ENCODE assay signal across 8 cellular contexts in genomic region chr6:153129873-153130514, GRCh38. TPM values are rescaled to one million over a fixed set of nuclear protein-coding genes. Genes with fewer than 3 reads are reported as not detected.
DNase-seq lines count a peak whose midpoint lies in the region; ATAC-seq and TF ChIP-seq lines count a peak whose summit lies in the region.

No MANE protein-coding gene starts in this region.

- no peak overlapping the region for H3K27ac Mint-ChIP-seq in activated CD4-positive, alpha-beta memory T cell treated with anti-CD3 and anti-CD28 coated beads, Interleukin-2, amount 10 ng/mL, durations not matched to agents 7 days and 5 days

- ATAC-seq in GM19395 (IDR thresholded peaks at IDR 0.05; ENCODE audit: unreplicated experiment): peak; percentile 30
- ATAC-seq in heart left ventricle: peak in 2 of 4 donors; percentile 35 to 40
- ATAC-seq in HG03025 (IDR thresholded peaks at IDR 0.05; ENCODE audit: low FRiP score, unreplicated experiment): no peak
- no peak for ATAC-seq in HG03520 (IDR thresholded peaks at IDR 0.05; ENCODE audit: unreplicated experiment)

- TF ChIP-seq POLR2A in heart left ventricle (IDR thresholded peaks at IDR 0.05): no peak
- TF ChIP-seq POLR2A in prostate gland (IDR thresholded peaks at IDR 0.05): no peak

- H3K27me3 Mint-ChIP-seq in activated CD4-positive, alpha-beta memory T cell treated with anti-CD3 and anti-CD28 coated beads, Interleukin-2, amount 10 ng/mL, durations not matched to agents 7 days and 5 days: peaks cover 43% of the 10 kb centered on the region

- peaks cover 10% of the 10 kb centered on the region for H3K4me1 Mint-ChIP-seq in activated CD4-positive, alpha-beta memory T cell treated with anti-CD3 and anti-CD28 coated beads, Interleukin-2, amount 10 ng/mL, durations not matched to agents 7 days and 5 days

- no peaks in the 10 kb centered on the region for H3K27me3 ChIP-seq in ACC112 (ENCODE audit: insufficient read depth, low read length)
- peaks cover 3 to 50% (median 19%) of the 10 kb centered on the region in 9 donors for H3K27me3 ChIP-seq in heart left ventricle
- H3K27me3 ChIP-seq in prostate gland (replicated peaks; ENCODE audit: insufficient read depth): no peaks in the 10 kb centered on the region

- no peak for DNase-seq in activated CD4-positive, alpha-beta memory T cell treated with anti-CD3 and anti-CD28 coated beads, Interleukin-2, amount 10 ng/mL, durations not matched to agents 7 days and 5 days
- DNase-seq in heart left ventricle (peak in 1 of 5 donors; percentile 60), prostate gland (ENCODE audit: low spot score) (no peak), UCSD-AML1 (lab: John Stamatoyannopoulos, UW; ENCODE audit: unreplicated experiment) (no peak)

- peak overlapping the region; percentile 97 for H2AFZ ChIP-seq in ACC112 (ENCODE audit: low read length, unreplicated experiment)

- H3K27ac ChIP-seq in ACC112 (ENCODE audit: low read depth, low read length): no peak overlapping the region
- no peak overlapping the region for H3K27ac ChIP-seq in heart left ventricle
- peak overlapping the region in 1 of 2 donors; percentile 7 for H3K27ac ChIP-seq in prostate gland

- 0 to 2% (median 1%) methylated on average over 22 to 53 of the region's 53 CpGs for WGBS in heart left ventricle, 4 donors
- WGBS in prostate gland: 1% methylated on average over 52 of the region's 53 CpGs

- intact Hi-C loops in heart left ventricle (cut with DNase I): no loop called here
- intact Hi-C loops in prostate gland (cut with DNase I): no loop called here

- POLR2A ChIA-PET in activated CD4-positive, alpha-beta memory T cell treated with anti-CD3 and anti-CD28 coated beads, Interleukin-2, amount 10 ng/mL, durations not matched to agents 7 days and 5 days (lab: Charles Lee): no interaction called here

- H3K36me3 ChIP-seq in ACC112 (ENCODE audit: insufficient read depth, low read length) (0 out of 2 replicates have a peak, but pooled peaks cover 4% of the 10 kb centered on the region), heart left ventricle (no peaks in the 10 kb centered on the region), prostate gland (no peaks in the 10 kb centered on the region)

- H3K9me3 ChIP-seq in heart left ventricle (no peaks in the 10 kb centered on the region), prostate gland (no peaks in the 10 kb centered on the region)

- peaks cover 53% of the 10 kb centered on the region for H3K79me2 ChIP-seq in ACC112 (ENCODE audit: control insufficient read depth, insufficient read depth, low read length, unreplicated experiment)

- CTCF ChIA-PET in activated CD4-positive, alpha-beta memory T cell treated with anti-CD3 and anti-CD28 coated beads, Interleukin-2, amount 10 ng/mL, durations not matched to agents 7 days and 5 days (lab: Charles Lee): no interaction called here

- H3K4me1 ChIP-seq in ACC112 (ENCODE audit: control insufficient read depth, insufficient read depth, low read length, unreplicated experiment) (peaks cover 15% of the 10 kb centered on the region), heart left ventricle (peaks cover 0 to 23% (median 12%) of the 10 kb centered on the region in 12 donors), prostate gland (replicated peaks) (no peaks in the 10 kb centered on the region)

- no peaks in the 10 kb centered on the region for H3K9me3 Mint-ChIP-seq in activated CD4-positive, alpha-beta memory T cell treated with anti-CD3 and anti-CD28 coated beads, Interleukin-2, amount 10 ng/mL, durations not matched to agents 7 days and 5 days

- peak overlapping the region; percentile 60 for H3K4me3 Mint-ChIP-seq in activated CD4-positive, alpha-beta memory T cell treated with anti-CD3 and anti-CD28 coated beads, Interleukin-2, amount 10 ng/mL, durations not matched to agents 7 days and 5 days

- H3K36me3 Mint-ChIP-seq in activated CD4-positive, alpha-beta memory T cell treated with anti-CD3 and anti-CD28 coated beads, Interleukin-2, amount 10 ng/mL, durations not matched to agents 7 days and 5 days (ENCODE audit: low read depth): no peaks in the 10 kb centered on the region

- no peak for TF ChIP-seq CTCF in heart left ventricle (IDR thresholded peaks at IDR 0.05)
- TF ChIP-seq CTCF in prostate gland (IDR thresholded peaks at IDR 0.05): no peak

- H3K4me3 ChIP-seq in ACC112 (ENCODE audit: low read depth, low read length) (peak overlapping the region; percentile 93), heart left ventricle (peak overlapping the region; percentile 12 to 80 (median 60)), prostate gland (peak overlapping the region; percentile 52 to 55)

RNA-seq across cellular contexts. Expression of gene RGS17, which starts 1.1 kb away (rescaled TPM):
- total RNA-seq in activated CD4-positive, alpha-beta memory T cell treated with anti-CD3 and anti-CD28 coated beads, Interleukin-2, amount 10 ng/mL, durations not matched to agents 7 days and 5 days: under 1 TPM in 1 of 2 experiments, not detected in 1; 0.10 TPM
- under 1 TPM in 8 of 9 donors, not detected in 1; 0.02 to 0.53 (median 0.19) TPM for total RNA-seq in heart left ventricle
- under 1 TPM; under 0.01 to 0.30 TPM for polyA plus RNA-seq in heart left ventricle
- total RNA-seq in prostate gland: 1 to 10 TPM; 1.6 to 3.3 TPM
